In the genomic region with DNA sequence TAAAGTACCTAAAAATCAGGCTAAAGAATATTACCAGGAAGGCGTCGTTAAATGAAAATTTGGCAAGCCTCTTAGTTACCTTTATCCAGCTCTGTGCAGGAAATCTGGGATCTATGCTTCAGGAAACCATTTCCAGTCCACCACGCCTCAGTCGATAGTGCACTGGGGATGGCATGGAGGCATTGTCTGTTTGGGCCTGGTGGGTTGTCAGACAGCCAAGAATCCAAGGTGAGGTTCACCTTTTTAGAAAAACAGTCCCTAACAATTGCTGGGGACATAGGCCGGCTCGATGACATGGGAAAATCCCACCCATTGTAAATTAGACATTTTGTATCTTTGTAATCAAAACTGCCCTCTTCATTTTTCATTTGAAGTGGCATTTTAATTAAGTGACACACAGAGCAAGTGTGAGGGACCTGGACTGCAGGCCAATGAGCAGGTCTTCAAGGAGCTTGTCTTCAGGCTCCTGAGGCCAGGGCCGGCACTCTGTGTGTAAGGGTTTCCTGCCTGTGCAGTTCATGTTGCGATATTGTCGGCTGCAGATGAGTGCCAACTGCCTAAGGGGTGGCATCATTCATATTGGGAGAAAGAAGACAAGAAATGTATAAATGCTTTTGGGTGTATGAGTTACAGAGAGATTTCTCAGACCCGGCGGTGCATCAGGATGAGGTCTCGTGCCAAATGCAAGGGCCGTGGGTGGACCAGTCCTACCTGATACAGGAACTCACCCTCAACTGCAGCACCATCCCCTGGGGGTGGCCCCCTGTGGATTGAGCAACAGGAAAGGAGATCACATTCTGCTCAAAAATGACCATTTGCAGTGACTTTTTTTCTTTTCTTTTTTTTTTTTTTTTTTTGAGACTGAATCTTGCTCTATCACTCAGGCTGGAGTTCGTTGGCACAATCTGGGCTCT, we compare ENCODE assay signal across 25 cellular contexts.
DNase-seq lines count a peak whose midpoint lies in the region; ATAC-seq and TF ChIP-seq lines count a peak whose summit lies in the region.
"Had no signal": no experiment of that assay in that cellular context is flagged by ENCODE, and none has a peak within 500 bp of the region (broad histone marks: within the 10 kb centered on the region; RNA-seq: fewer than 3 reads in every experiment).

No MANE protein-coding gene starts in this region.

- H2AFZ ChIP-seq in neural progenitor cell (replicated peaks) = no peak overlapping the region

- H3K4me1 Mint-ChIP-seq in neural progenitor cell = peaks cover 27% of the 10 kb centered on the region
- peaks cover 45% of the 10 kb centered on the region for H3K4me1 Mint-ChIP-seq in activated CD4-positive, alpha-beta T cell treated with anti-CD3 and anti-CD28 coated beads, Interleukin-2, amount 10 ng/mL, durations not matched to agents 24 days and 14 days

- DNase-seq in left ventricle myocardium inferior (no peak), left cardiac atrium (no peak), coronary artery (ENCODE audit: low spot score) (no peak), upper lobe of right lung (no peak), neural progenitor cell (ENCODE audit: low spot score) (no peak), NCI-H226 (no peak)
- DNase-seq in activated CD4-positive, alpha-beta T cell treated with anti-CD3 and anti-CD28 coated beads, Interleukin-2, amount 10 ng/mL, durations not matched to agents 24 days and 14 days = no peak
- DNase-seq: activated CD4-positive, alpha-beta T cell treated with anti-CD3 and anti-CD28 coated beads, Interleukin-2, amount 50 U/mL, for 4 hours; activated T-cell treated with anti-CD3 and anti-CD28 coated beads, Interleukin-2, amount 50 U/mL, for 24 hours; CD4-positive, alpha-beta memory T cell; DND-41; MG63; NCI-H1436 treated with DMSO at 0.1 percent for 48 hours; NCI-H774; pancreas; PC-3; stimulated activated CD4-positive, alpha-beta T cell treated with anti-CD3 and anti-CD28 coated beads, Interleukin-4, amount 100 ng/mL, for 4 hours; substantia nigra had no signal

- peaks cover 67% of the 10 kb centered on the region for H3K4me1 ChIP-seq in left ventricle myocardium inferior
- H3K4me1 ChIP-seq in muscle layer of duodenum (ENCODE audit: control insufficient read depth in 1 of 2, insufficient read depth in 2 of 2, low read length in 2 of 2) = peaks cover 0 to 7% of the 10 kb centered on the region in 2 donors
- peaks cover 42% of the 10 kb centered on the region for H3K4me1 ChIP-seq in upper lobe of right lung
- H3K4me1 ChIP-seq in neural progenitor cell = peaks cover 8% of the 10 kb centered on the region

- H3K27me3 ChIP-seq in left ventricle myocardium inferior (ENCODE audit: low read depth) (no peaks in the 10 kb centered on the region), muscle layer of duodenum (ENCODE audit: low read depth, low read length) (no peaks in the 10 kb centered on the region), upper lobe of right lung (no peaks in the 10 kb centered on the region), neural progenitor cell (no peaks in the 10 kb centered on the region)
- H3K27me3 ChIP-seq: left lung, MG63, pancreas, SJSA1 had no signal

- no peaks in the 10 kb centered on the region for H3K36me3 Mint-ChIP-seq in neural progenitor cell
- H3K36me3 Mint-ChIP-seq in activated CD4-positive, alpha-beta T cell treated with anti-CD3 and anti-CD28 coated beads, Interleukin-2, amount 10 ng/mL, durations not matched to agents 24 days and 14 days (ENCODE audit: low read depth) = no peaks in the 10 kb centered on the region
- H3K36me3 Mint-ChIP-seq: CD4-positive, alpha-beta memory T cell had no signal

- H3K9ac ChIP-seq in neural progenitor cell = no peak overlapping the region

- no peaks in the 10 kb centered on the region for H3K79me2 ChIP-seq in neural progenitor cell (ENCODE audit: low read depth)

- H3K27ac ChIP-seq in left ventricle myocardium inferior (replicated peaks) = peak overlapping the region; percentile 69
- peak overlapping the region; percentile 3 to 25 for H3K27ac ChIP-seq in coronary artery
- H3K27ac ChIP-seq in muscle layer of duodenum (ENCODE audit: low read length) = peak overlapping the region; percentile 26
- peak overlapping the region; percentile 53 for H3K27ac ChIP-seq in upper lobe of right lung
- H3K27ac ChIP-seq in neural progenitor cell = no peak overlapping the region
- H3K27ac ChIP-seq: pancreas, SJSA1, VCaP had no signal

- H3K9me3 Mint-ChIP-seq in neural progenitor cell = no peaks in the 10 kb centered on the region
- H3K9me3 Mint-ChIP-seq in activated CD4-positive, alpha-beta T cell treated with anti-CD3 and anti-CD28 coated beads, Interleukin-2, amount 10 ng/mL, durations not matched to agents 24 days and 14 days = no peaks in the 10 kb centered on the region
- H3K9me3 Mint-ChIP-seq: activated T-cell treated with anti-CD3 and anti-CD28 coated beads, Interleukin-2, amount 50 U/mL, for 24 hours; CD4-positive, alpha-beta memory T cell; T-helper 1 cell treated with Interleukin-12 subunit alpha and Interleukin-12 subunit beta and Interleukin-4 antibody, amounts not matched to agents 30 μg/mL and 1 μg/mL, for 36 hours had no signal

- H3K9me3 ChIP-seq in left ventricle myocardium inferior (replicated peaks) (no peaks in the 10 kb centered on the region), muscle layer of duodenum (ENCODE audit: control insufficient read depth in 1 of 2, low read length in 2 of 2) (no peaks in the 10 kb centered on the region), upper lobe of right lung (no peaks in the 10 kb centered on the region), neural progenitor cell (ENCODE audit: low read depth) (no peaks in the 10 kb centered on the region)
- H3K9me3 ChIP-seq: left lung, MG63, pancreas, SJSA1 had no signal

- no peaks in the 10 kb centered on the region for H4K20me1 ChIP-seq in neural progenitor cell (ENCODE audit: low read depth)

- no peak overlapping the region for H3K4me2 ChIP-seq in neural progenitor cell

- ATAC-seq in left cardiac atrium = no peak
- no peak for ATAC-seq in upper lobe of right lung
- ATAC-seq: HCT116, left lung, pancreas, PC-3 had no signal

- no peak overlapping the region for H3K27ac Mint-ChIP-seq in neural progenitor cell
- H3K27ac Mint-ChIP-seq in activated CD4-positive, alpha-beta T cell treated with anti-CD3 and anti-CD28 coated beads, Interleukin-2, amount 10 ng/mL, durations not matched to agents 24 days and 14 days = no peak overlapping the region

- H3K4me3 ChIP-seq in left ventricle myocardium inferior (no peak overlapping the region), coronary artery (no peak overlapping the region), muscle layer of duodenum (ENCODE audit: low read depth in 1 of 2, low read length in 2 of 2) (no peak overlapping the region), upper lobe of right lung (no peak overlapping the region), neural progenitor cell (no peak overlapping the region)
- H3K4me3 ChIP-seq: left lung, MG63, pancreas, SJSA1, skin epidermis had no signal

- intact Hi-C loops in left ventricle myocardium inferior (cut with micrococcal nuclease) = no loop called here
- intact Hi-C loops in left cardiac atrium (cut with DNase I) = no loop called here
- intact Hi-C loops in upper lobe of right lung (cut with DNase I) = no loop called here
- intact Hi-C loops in activated CD4-positive, alpha-beta T cell treated with anti-CD3 and anti-CD28 coated beads, Interleukin-2, amount 10 ng/mL, durations not matched to agents 24 days and 14 days (cut with micrococcal nuclease) = no loop called here

- no peak overlapping the region for H3K4me3 Mint-ChIP-seq in neural progenitor cell
- H3K4me3 Mint-ChIP-seq in activated CD4-positive, alpha-beta T cell treated with anti-CD3 and anti-CD28 coated beads, Interleukin-2, amount 10 ng/mL, durations not matched to agents 24 days and 14 days = no peak overlapping the region
- H3K4me3 Mint-ChIP-seq: activated T-cell treated with anti-CD3 and anti-CD28 coated beads, Interleukin-2, amount 50 U/mL, for 24 hours; CD4-positive, alpha-beta memory T cell; T-helper 1 cell treated with Interleukin-12 subunit alpha and Interleukin-12 subunit beta and Interleukin-4 antibody, amounts not matched to agents 30 μg/mL and 1 μg/mL, for 36 hours had no signal

- no peak for TF ChIP-seq CTCF in left ventricle myocardium inferior (IDR thresholded peaks at IDR 0.05; ENCODE audit: borderline replicate concordance)
- TF ChIP-seq CTCF in coronary artery (IDR thresholded peaks at IDR 0.05) = no peak
- TF ChIP-seq CTCF in upper lobe of right lung (IDR thresholded peaks at IDR 0.05) = no peak
- no peak for TF ChIP-seq CTCF in neural progenitor cell (IDR thresholded peaks at IDR 0.05)

- H3K27me3 Mint-ChIP-seq in neural progenitor cell (ENCODE audit: insufficient read depth, low read depth) = no peaks in the 10 kb centered on the region
- H3K27me3 Mint-ChIP-seq in activated CD4-positive, alpha-beta T cell treated with anti-CD3 and anti-CD28 coated beads, Interleukin-2, amount 10 ng/mL, durations not matched to agents 24 days and 14 days = no peaks in the 10 kb centered on the region
- H3K27me3 Mint-ChIP-seq: activated T-cell treated with anti-CD3 and anti-CD28 coated beads, Interleukin-2, amount 50 U/mL, for 24 hours; CD4-positive, alpha-beta memory T cell had no signal

- H3F3A ChIP-seq in neural progenitor cell (ENCODE audit: low read depth) = no peaks in the 10 kb centered on the region

- H3K36me3 ChIP-seq in left ventricle myocardium inferior (no peaks in the 10 kb centered on the region), muscle layer of duodenum (ENCODE audit: control insufficient read depth in 1 of 2, insufficient read depth in 2 of 2, low read length in 2 of 2) (no peaks in the 10 kb centered on the region), upper lobe of right lung (no peaks in the 10 kb centered on the region), neural progenitor cell (no peaks in the 10 kb centered on the region)
- H3K36me3 ChIP-seq: left lung, MG63, pancreas, SJSA1 had no signal
